Comparison of ENCODE assay signal across 13 cellular contexts in the genomic region with DNA sequence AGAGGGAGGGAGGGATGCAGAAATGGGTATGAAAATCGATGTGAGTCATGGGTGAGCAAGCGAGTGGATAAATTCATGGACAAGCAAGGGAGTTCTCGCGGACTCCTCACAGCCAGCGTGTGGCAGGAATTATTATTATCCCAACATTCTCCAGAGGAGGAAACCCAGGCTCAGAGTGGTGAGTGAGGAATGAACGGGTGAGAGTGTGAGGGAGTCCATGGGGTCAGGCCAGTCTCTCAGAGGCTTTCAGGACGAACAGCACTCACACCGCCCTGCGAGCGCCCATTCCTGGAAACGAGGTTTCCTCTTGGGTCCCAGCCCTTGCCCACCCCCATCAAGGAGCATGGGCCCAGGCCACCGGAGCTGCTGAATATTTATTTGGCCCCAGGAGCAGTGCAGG. TPM values are rescaled to one million over a fixed set of nuclear protein-coding genes. Genes with fewer than 3 reads are reported as not detected.
DNase-seq lines count a peak whose midpoint lies in the region; ATAC-seq and TF ChIP-seq lines count a peak whose summit lies in the region.
"Had no signal": no experiment of that assay in that cellular context is flagged by ENCODE, and none has a peak within 500 bp of the region (broad histone marks: within the 10 kb centered on the region; RNA-seq: fewer than 3 reads in every experiment).

No MANE protein-coding gene starts in this region.

- peak overlapping the region; percentile 51 for H3K27ac ChIP-seq in CD8-positive, alpha-beta memory T cell (ENCODE audit: low read depth, low read length)
- H3K27ac ChIP-seq in coronary artery = no peak overlapping the region
- no peak overlapping the region for H3K27ac ChIP-seq in Peyer's patch
- no peak overlapping the region for H3K27ac ChIP-seq in prostate gland
- H3K27ac ChIP-seq: skin epidermis had no signal

- H3K27ac Mint-ChIP-seq in CD8-positive, alpha-beta memory T cell = no peak overlapping the region
- peak overlapping the region in 3 of 10 donors; percentile 21 to 57 (median 37) for H3K27ac Mint-ChIP-seq in naive thymus-derived CD8-positive, alpha-beta T cell

- no peak for DNase-seq in CD8-positive, alpha-beta memory T cell
- DNase-seq in LHCN-M2 (ENCODE audit: low read depth) (peak; percentile 70), coronary artery (ENCODE audit: low spot score) (no peak), superior temporal gyrus (ENCODE audit: extremely low spot score) (no peak), Peyer's patch (no peak), prostate gland (ENCODE audit: low spot score) (no peak)
- no peak for DNase-seq in naive thymus-derived CD8-positive, alpha-beta T cell
- DNase-seq: activated CD4-positive, alpha-beta T cell treated with anti-CD3 and anti-CD28 coated beads, Interleukin-2, amount 50 U/mL, for 4 hours; NCI-H2171 treated with DMSO at 0.1 percent for 48 hours had no signal

- CTCF ChIA-PET in CD8-positive, alpha-beta memory T cell (lab: Charles Lee) = no interaction called here

- no peaks in the 10 kb centered on the region for H3K36me3 Mint-ChIP-seq in CD8-positive, alpha-beta memory T cell
- peaks cover 0 to 8% (median 0%) of the 10 kb centered on the region in 3 donors for H3K36me3 Mint-ChIP-seq in naive thymus-derived CD8-positive, alpha-beta T cell

- no peaks in the 10 kb centered on the region for H3K9me3 ChIP-seq in CD8-positive, alpha-beta memory T cell (ENCODE audit: low read length)
- H3K9me3 ChIP-seq in Peyer's patch (peaks cover 0 to 4% (median 0%) of the 10 kb centered on the region in 4 donors), prostate gland (no peaks in the 10 kb centered on the region)

- peaks cover 0 to 7% (median 2%) of the 10 kb centered on the region in 5 donors for H3K9me3 Mint-ChIP-seq in CD8-positive, alpha-beta memory T cell
- H3K9me3 Mint-ChIP-seq in naive thymus-derived CD8-positive, alpha-beta T cell = peaks cover 0 to 7% (median 0%) of the 10 kb centered on the region in 9 donors

- peaks cover 17% of the 10 kb centered on the region for H3K4me1 ChIP-seq in CD8-positive, alpha-beta memory T cell (ENCODE audit: insufficient read depth, low read length)
- H3K4me1 ChIP-seq in Peyer's patch (peaks cover 0 to 9% (median 0%) of the 10 kb centered on the region in 4 donors), prostate gland (replicated peaks) (no peaks in the 10 kb centered on the region)

- POLR2A ChIA-PET in CD8-positive, alpha-beta memory T cell (lab: Charles Lee) = no interaction called here
- POLR2A ChIA-PET in naive thymus-derived CD8-positive, alpha-beta T cell (lab: Charles Lee) = no interaction called here

- intact Hi-C loops in prostate gland (cut with DNase I) = no loop called here

- no peak for ATAC-seq in naive thymus-derived CD8-positive, alpha-beta T cell
- ATAC-seq in GM21360 (IDR thresholded peaks at IDR 0.05; ENCODE audit: unreplicated experiment) = no peak

- H3K4me3 ChIP-seq in CD8-positive, alpha-beta memory T cell (ENCODE audit: low read length) = no peak overlapping the region
- H3K4me3 ChIP-seq in coronary artery = peak overlapping the region; percentile 64
- H3K4me3 ChIP-seq in Peyer's patch = no peak overlapping the region
- no peak overlapping the region for H3K4me3 ChIP-seq in prostate gland

- H3K27me3 ChIP-seq in CD8-positive, alpha-beta memory T cell (ENCODE audit: insufficient read depth, low read length, poor library complexity, severe bottlenecking) = peaks cover 64% of the 10 kb centered on the region
- H3K27me3 ChIP-seq in Peyer's patch = peaks cover 0 to 33% of the 10 kb centered on the region in 2 donors
- H3K27me3 ChIP-seq in prostate gland (replicated peaks; ENCODE audit: insufficient read depth) = peaks cover 31% of the 10 kb centered on the region

- peaks cover 4 to 19% (median 13%) of the 10 kb centered on the region in 3 donors for H3K4me1 Mint-ChIP-seq in CD8-positive, alpha-beta memory T cell
- H3K4me1 Mint-ChIP-seq in naive thymus-derived CD8-positive, alpha-beta T cell = peaks cover 10 to 30% (median 16%) of the 10 kb centered on the region in 4 donors

- TF ChIP-seq CTCF in coronary artery (IDR thresholded peaks at IDR 0.05) (no peak), Peyer's patch (IDR thresholded peaks at IDR 0.05) (no peak), prostate gland (IDR thresholded peaks at IDR 0.05) (no peak)

- H3K27me3 Mint-ChIP-seq in CD8-positive, alpha-beta memory T cell = peaks cover 72 to 76% of the 10 kb centered on the region in 2 donors
- H3K27me3 Mint-ChIP-seq in naive thymus-derived CD8-positive, alpha-beta T cell = peaks cover 52 to 94% (median 59%) of the 10 kb centered on the region in 5 donors

- TF ChIP-seq POLR2A in Peyer's patch (IDR thresholded peaks at IDR 0.05) = no peak
- no peak for TF ChIP-seq POLR2A in prostate gland (IDR thresholded peaks at IDR 0.05)

- no peaks in the 10 kb centered on the region for H3K36me3 ChIP-seq in CD8-positive, alpha-beta memory T cell (ENCODE audit: insufficient read depth, low read length)
- H3K36me3 ChIP-seq in Peyer's patch (no peaks in the 10 kb centered on the region), prostate gland (no peaks in the 10 kb centered on the region)

- H3K4me3 Mint-ChIP-seq in CD8-positive, alpha-beta memory T cell = peak overlapping the region; percentile 27 to 86 (median 54)
- peak overlapping the region in 9 of 10 donors; percentile 19 to 87 (median 62) for H3K4me3 Mint-ChIP-seq in naive thymus-derived CD8-positive, alpha-beta T cell

- 13% methylated on average over 12 of the region's 12 CpGs for WGBS in prostate gland

RNA-seq across cellular contexts. Expression of a gene that starts 6.3 kb away (rescaled TPM):
- under 1 TPM in 1 of 2 experiments, not detected in 1; 0.27 TPM for total RNA-seq in CD8-positive, alpha-beta memory T cell
- not detected for polyA plus RNA-seq in CD8-positive, alpha-beta memory T cell
- 0.90 and 1.3 TPM in 2 replicates for total RNA-seq in LHCN-M2 (2014; rRNA removed)
- polyA plus RNA-seq in LHCN-M2 (2012) = 0.52 TPM
- not detected for total RNA-seq in naive thymus-derived CD8-positive, alpha-beta T cell
- polyA plus RNA-seq in naive thymus-derived CD8-positive, alpha-beta T cell = not detected
- under 1 TPM in 1 of 4 donors, not detected in 3; 0.40 TPM for total RNA-seq in Peyer's patch
- 10 to 100 TPM in 1 of 2 donors, under 1 TPM in 1; 0.55 to 16.1 TPM for total RNA-seq in prostate gland

RNA-seq across cellular contexts. Expression of a gene that starts 7.3 kb away (rescaled TPM):
- total RNA-seq in CD8-positive, alpha-beta memory T cell = not detected
- polyA plus RNA-seq in CD8-positive, alpha-beta memory T cell = 0.37 TPM
- total RNA-seq in LHCN-M2 (2014; rRNA removed) (not detected in 2 replicates), Peyer's patch (under 1 TPM in 2 of 4 donors, not detected in 2; 0.70 to 0.94 TPM), prostate gland (1 to 10 TPM in 1 of 2 donors, not detected in 1; 4.3 TPM)
- polyA plus RNA-seq in LHCN-M2 (2012) = 0.22 TPM
- not detected for total RNA-seq in naive thymus-derived CD8-positive, alpha-beta T cell
- polyA plus RNA-seq in naive thymus-derived CD8-positive, alpha-beta T cell = under 1 TPM; 0.09 to 0.56 (median 0.25) TPM
- total RNA-seq: ureter had no signal

RNA-seq across cellular contexts. Expression of a gene that starts 15.2 kb away (rescaled TPM):
- total RNA-seq in CD8-positive, alpha-beta memory T cell = not detected
- not detected for polyA plus RNA-seq in CD8-positive, alpha-beta memory T cell
- total RNA-seq in LHCN-M2 (2014; rRNA removed) = 0.26 and 0.92 TPM in 2 replicates
- polyA plus RNA-seq in LHCN-M2 (2012) = 0.28 TPM
- not detected for total RNA-seq in naive thymus-derived CD8-positive, alpha-beta T cell
- not detected for polyA plus RNA-seq in naive thymus-derived CD8-positive, alpha-beta T cell
- total RNA-seq in Peyer's patch = not detected
- 10 to 100 TPM in 1 of 2 donors, not detected in 1; 12.4 TPM for total RNA-seq in prostate gland
- total RNA-seq: glomerular endothelial cell, ureter had no signal

RNA-seq across cellular contexts. Expression of a gene that starts 23.7 kb away (rescaled TPM):
- not detected for total RNA-seq in CD8-positive, alpha-beta memory T cell
- not detected for polyA plus RNA-seq in CD8-positive, alpha-beta memory T cell
- total RNA-seq in LHCN-M2 (2014; rRNA removed) (52.6 and 73.4 TPM in 2 replicates), Peyer's patch (not detected), prostate gland (10 to 100 TPM in 1 of 2 donors, 1 to 10 TPM in 1; 8.5 to 87.9 TPM)
- polyA plus RNA-seq in LHCN-M2 (2012) = 46.6 TPM
- total RNA-seq in naive thymus-derived CD8-positive, alpha-beta T cell = not detected
- polyA plus RNA-seq in naive thymus-derived CD8-positive, alpha-beta T cell = not detected
- total RNA-seq: glomerular endothelial cell had no signal

RNA-seq across cellular contexts. Expression of a gene that starts 36.6 kb away (rescaled TPM):
- total RNA-seq in CD8-positive, alpha-beta memory T cell = not detected
- polyA plus RNA-seq in CD8-positive, alpha-beta memory T cell = not detected
- total RNA-seq in LHCN-M2 (2014; rRNA removed) (0.19 and 0.29 TPM in 2 replicates), Peyer's patch (100 to 1,000 TPM in 3 of 4 donors, 10 to 100 TPM in 1; 26.4 to 261 (median 246) TPM), prostate gland (1 to 10 TPM in 1 of 2 donors, not detected in 1; 4.0 TPM)
- polyA plus RNA-seq in LHCN-M2 (2012) = 0.61 TPM
- not detected for total RNA-seq in naive thymus-derived CD8-positive, alpha-beta T cell
- polyA plus RNA-seq in naive thymus-derived CD8-positive, alpha-beta T cell = not detected
